Comparison of ENCODE assay signal across 8 cellular contexts in genomic region chr11:112784323-112785073, GRCh38.
DNase-seq lines count a peak whose midpoint lies in the region; ATAC-seq and TF ChIP-seq lines count a peak whose summit lies in the region.

No MANE protein-coding gene starts in this region.

- H3K9me3 ChIP-seq in uterus: no peaks in the 10 kb centered on the region

- H3K36me3 ChIP-seq in uterus: no peaks in the 10 kb centered on the region

- CTCF ChIA-PET in MCF 10A (lab: Yijun Ruan, JAX): interaction anchor here (0.8 to 1.1 kb wide), 2 partner anchors 11 to 196 kb away, joined by 4 to 7 read pairs; no protein-coding TSS in a partner anchor

- intact Hi-C loops in MCF 10A (cut with micrococcal nuclease) (no loop called here), uterus (cut with DNase I; ENCODE audit: low total_unique reads) (no loop called here)

- no TSS peak for BruUV-seq in MCF 10A (replicated peaks; lab: Mats Ljungman, UMichigan)

- H3K9me3 Mint-ChIP-seq in MCF 10A (ENCODE audit: unreplicated experiment): no peaks in the 10 kb centered on the region
- no peaks in the 10 kb centered on the region for H3K9me3 Mint-ChIP-seq in activated T-cell treated with anti-CD3 and anti-CD28 coated beads, Interleukin-2, amount 50 U/mL, for 4 hours

- peaks cover 9% of the 10 kb centered on the region for H3K4me1 Mint-ChIP-seq in MCF 10A (ENCODE audit: insufficient read depth, unreplicated experiment)
- no peaks in the 10 kb centered on the region for H3K4me1 Mint-ChIP-seq in activated T-cell treated with anti-CD3 and anti-CD28 coated beads, Interleukin-2, amount 50 U/mL, for 4 hours (ENCODE audit: low read depth)

- POLR2A ChIA-PET in MCF 10A (lab: Yijun Ruan, JAX): no interaction called here

- peak overlapping the region in 1 of 2 donors; percentile 64 for H3K27ac ChIP-seq in uterus

- TF ChIP-seq POLR2A in uterus (IDR thresholded peaks at IDR 0.05): no peak

- H3K4me3 Mint-ChIP-seq in MCF 10A (ENCODE audit: unreplicated experiment): no peak overlapping the region
- no peak overlapping the region for H3K4me3 Mint-ChIP-seq in activated T-cell treated with anti-CD3 and anti-CD28 coated beads, Interleukin-2, amount 50 U/mL, for 4 hours

- peak overlapping the region in 1 of 2 donors; percentile 1 for H3K4me3 ChIP-seq in uterus

- no peaks in the 10 kb centered on the region for H3K27me3 ChIP-seq in uterus

- no peak for ATAC-seq in activated T-cell treated with anti-CD3 and anti-CD28 coated beads, Interleukin-2, amount 50 U/mL, for 4 hours
- ATAC-seq in GM18907 (IDR thresholded peaks at IDR 0.05; ENCODE audit: unreplicated experiment): no peak

- TF ChIP-seq CTCF in MCF 10A (IDR thresholded peaks at IDR 0.05; ENCODE audit: unreplicated experiment): no peak
- no peak for TF ChIP-seq CTCF in uterus (IDR thresholded peaks at IDR 0.05)

- no peaks in the 10 kb centered on the region for H3K36me3 Mint-ChIP-seq in MCF 10A (ENCODE audit: insufficient read depth, unreplicated experiment)
- H3K36me3 Mint-ChIP-seq in activated T-cell treated with anti-CD3 and anti-CD28 coated beads, Interleukin-2, amount 50 U/mL, for 4 hours (ENCODE audit: insufficient read depth): no peaks in the 10 kb centered on the region

- H3K27ac Mint-ChIP-seq in MCF 10A (ENCODE audit: low read depth, unreplicated experiment): no peak overlapping the region

- H3K27me3 Mint-ChIP-seq in MCF 10A (ENCODE audit: insufficient read depth, unreplicated experiment): peaks cover 27% of the 10 kb centered on the region
- H3K27me3 Mint-ChIP-seq in activated T-cell treated with anti-CD3 and anti-CD28 coated beads, Interleukin-2, amount 50 U/mL, for 4 hours (ENCODE audit: low read depth): peaks cover 7% of the 10 kb centered on the region

- H3K4me1 ChIP-seq in uterus: peaks cover 0 to 4% of the 10 kb centered on the region in 2 donors

- DNase-seq in NCI-H1417 (lab: John Stamatoyannopoulos, UW) (peak in 2 of 3 experiments; percentile 26 to 45), NCI-H1417 treated with DMSO at 0.1 percent for 48 hours (lab: John Stamatoyannopoulos, UW) (no peak), MCF 10A (ENCODE audit: unreplicated experiment) (peak; percentile 38), left kidney (ENCODE audit: low read depth, low spot score) (peak; percentile 89), uterus (peak; percentile 70 to 79), COLO668 (lab: John Stamatoyannopoulos, UW; ENCODE audit: unreplicated experiment) (no peak)
- no peak for DNase-seq in activated T-cell treated with anti-CD3 and anti-CD28 coated beads, Interleukin-2, amount 50 U/mL, for 4 hours

Comparison
In these comparisons a context has a peak if more than half of its experiments do, and no peak if none do; other contexts are left out.
1. DNase-seq: peak in NCI-H1417 (2 of 3), MCF 10A (single experiment), left kidney (single experiment) and uterus (2 of 2); none in NCI-H1417 treated with DMSO at 0.1 percent for 48 hours (single experiment), activated T-cell treated with anti-CD3 and anti-CD28 coated beads, Interleukin-2, amount 50 U/mL, for 4 hours (single experiment) and COLO668 (single experiment).